13 cellular contexts compared by ENCODE assay signal in genomic region chr5:171630670-171631065, GRCh38.
A peak's percentile ranks its signal among the peaks of the same experiment; 100 is the strongest.
DNase-seq lines count a peak whose midpoint lies in the region; ATAC-seq and TF ChIP-seq lines count a peak whose summit lies in the region.
"Had no signal": no experiment of that assay in that cellular context is flagged by ENCODE, and none has a peak within 500 bp of the region (broad histone marks: within the 10 kb centered on the region; RNA-seq: fewer than 3 reads in every experiment).

No MANE protein-coding gene starts in this region.

- no TSS peak for BruUV-seq in HCT116 (replicated peaks; lab: Mats Ljungman, UMichigan)

- CTCF ChIA-PET in HCT116 (lab: Charles Lee): interaction anchor here (0.6 to 1.9 kb wide), 3 partner anchors 24 to 429 kb away, joined by 3 to 6 read pairs (median 3); no protein-coding TSS in a partner anchor

- intact Hi-C loops in HCT116 (cut with micrococcal nuclease): loop anchor here (1.0 to 2.0 kb wide), 3 partner anchors 212 to 277 kb away; partner anchors contain the start of gene FGF18

- no peak for DNase-seq in HCT116 (ENCODE audit: low read depth, low spot score)
- DNase-seq in RPMI8226: peak; percentile 89
- DNase-seq in activated CD8-positive, alpha-beta memory T cell treated with anti-CD3 and anti-CD28 coated beads, Interleukin-2, amount 50 U/mL, for 4 hours: no peak
- no peak for DNase-seq in hypothalamus (lab: John Stamatoyannopoulos, UW)
- no peak for DNase-seq in NCI-H345 treated with DMSO at 0.1 percent for 48 hours (lab: John Stamatoyannopoulos, UW; ENCODE audit: unreplicated experiment)
- DNase-seq: CD4-positive, CD25-positive, alpha-beta regulatory T cell; KG1; NCI-H2081 treated with DMSO at 0.1 percent for 48 hours; Peyer's patch had no signal

- TF ChIP-seq CTCF in HCT116 (IDR thresholded peaks at IDR 0.05 in 2 of 3, conservative IDR thresholded peaks at IDR 0.05 in 1 of 3; ENCODE audit: borderline replicate concordance in 1 of 3, insufficient read depth in 1 of 3, low read depth in 2 of 3, low read length in 2 of 3): no peak

- H3K9me2 ChIP-seq in HCT116 (ENCODE audit: insufficient read depth): no peaks in the 10 kb centered on the region

- POLR2A ChIA-PET in HCT116 (lab: Charles Lee): no interaction called here

- H3K79me2 ChIP-seq in HCT116 (ENCODE audit: insufficient read depth, low read length): no peaks in the 10 kb centered on the region

- H3K4me2 ChIP-seq in BLaER1: peak overlapping the region; percentile 59; the same call in 1 of the 2 replicates
- peak overlapping the region; percentile 86 for H3K4me2 ChIP-seq in HCT116 (ENCODE audit: low read length)

- H3K4me1 ChIP-seq in BLaER1 (peaks cover 33% of the 10 kb centered on the region), HCT116 (ENCODE audit: control insufficient read depth in 1 of 2, insufficient read depth in 2 of 2, low read length in 2 of 2) (peaks cover 0 to 14% of the 10 kb centered on the region in 2 experiments; a peak in 2 of 4 replicates), iPS-20b (ENCODE audit: insufficient read depth, low read length) (no peaks in the 10 kb centered on the region)

- peak overlapping the region; percentile 96 for H2AFZ ChIP-seq in HCT116 (ENCODE audit: low read depth, low read length, poor library complexity, severe bottlenecking)

- no peaks in the 10 kb centered on the region for H4K20me1 ChIP-seq in BLaER1
- H4K20me1 ChIP-seq in HCT116 (ENCODE audit: insufficient read depth): no peaks in the 10 kb centered on the region

- ATAC-seq in HCT116: no peak
- no peak for ATAC-seq in GM21381 (IDR thresholded peaks at IDR 0.05; ENCODE audit: unreplicated experiment)

- TF ChIP-seq POLR2A in HCT116 (IDR thresholded peaks at IDR 0.05; ENCODE audit: borderline replicate concordance, extremely low read depth, insufficient read depth, insufficient read length): no peak

- H3K9me3 ChIP-seq in BLaER1 (no peaks in the 10 kb centered on the region), HCT116 (ENCODE audit: control insufficient read depth in 1 of 2, insufficient read depth in 1 of 2, low read depth in 1 of 2, low read length in 2 of 2) (no peaks in the 10 kb centered on the region), iPS-20b (ENCODE audit: insufficient read depth, low read depth, low read length) (no peaks in the 10 kb centered on the region; the same call in 1 of the 2 replicates)
- H3K9me3 ChIP-seq: Peyer's patch had no signal

- H3K36me3 ChIP-seq in BLaER1 (no peaks in the 10 kb centered on the region), HCT116 (ENCODE audit: control insufficient read depth in 1 of 2, insufficient read depth in 2 of 2, low read length in 2 of 2) (no peaks in the 10 kb centered on the region), iPS-20b (ENCODE audit: insufficient read depth, low read depth, low read length) (no peaks in the 10 kb centered on the region)
- H3K36me3 ChIP-seq: Peyer's patch had no signal

- H3K4me3 ChIP-seq in BLaER1 (no peak overlapping the region), HCT116 (replicated peaks in 1 of 2; ENCODE audit: low read depth in 1 of 2, low read length in 2 of 2) (no peak overlapping the region), iPS-20b (ENCODE audit: low read length) (peak overlapping the region; percentile 52; the same call in 1 of the 2 replicates)
- H3K4me3 ChIP-seq: GM23248, Peyer's patch had no signal

- no peak overlapping the region for H3K9ac ChIP-seq in BLaER1
- H3K9ac ChIP-seq in HCT116 (ENCODE audit: low read length): no peak overlapping the region
- no peak overlapping the region for H3K9ac ChIP-seq in iPS-20b (ENCODE audit: low read depth, low read length)
- H3K9ac ChIP-seq: GM23248 had no signal

- no peak overlapping the region for H3K27ac ChIP-seq in BLaER1
- no peak overlapping the region for H3K27ac ChIP-seq in HCT116 (ENCODE audit: low read depth, low read length)
- H3K27ac ChIP-seq in iPS-20b (ENCODE audit: low read length): no peak overlapping the region
- H3K27ac ChIP-seq: GM23248, Peyer's patch had no signal

- H3K27me3 ChIP-seq in BLaER1 (no peaks in the 10 kb centered on the region), HCT116 (ENCODE audit: insufficient read depth, low read length) (peaks cover 11% of the 10 kb centered on the region), iPS-20b (ENCODE audit: insufficient read depth, low read length) (peaks cover 59% of the 10 kb centered on the region)
- H3K27me3 ChIP-seq: Peyer's patch had no signal

- no peak for TF ChIP-seq RAD21 in HCT116 (IDR thresholded peaks at IDR 0.05; ENCODE audit: low read depth)

- RAD21 ChIA-PET in HCT116 (lab: Charles Lee; ENCODE audit: low non-redundant PET in 1 of 2, low total read pairs in 2 of 2, uncharacterized antibody in 2 of 2, unreplicated experiment in 2 of 2): interaction anchor here (0.6 to 0.7 kb wide), 2 partner anchors 235 to 245 kb away, joined by 3 read pairs; no protein-coding TSS in a partner anchor

TF ChIP-seq in HCT116, 20 proteins besides CTCF, POLR2A, EP300 and RAD21:
- TF ChIP-seq EZH2phosphoT487 (IDR thresholded peaks at IDR 0.05; ENCODE audit: borderline replicate concordance): no peak
- TF ChIP-seq CBX3 (IDR thresholded peaks at IDR 0.05; ENCODE audit: low read depth): no peak
- no peak for TF ChIP-seq EGR1 (IDR thresholded peaks at IDR 0.05; ENCODE audit: low read depth)
- TF ChIP-seq JUND (IDR thresholded peaks at IDR 0.05): no peak
- no peak for TF ChIP-seq CEBPB (IDR thresholded peaks at IDR 0.05; ENCODE audit: low read depth)
- TF ChIP-seq FOSL1 (IDR thresholded peaks at IDR 0.05; ENCODE audit: low read depth): no peak
- no peak for TF ChIP-seq ZBTB33 (IDR thresholded peaks at IDR 0.05; ENCODE audit: extremely low read depth, insufficient replicate concordance, low read length)
